ENCODE assay signal across 17 cellular contexts in the genomic region with DNA sequence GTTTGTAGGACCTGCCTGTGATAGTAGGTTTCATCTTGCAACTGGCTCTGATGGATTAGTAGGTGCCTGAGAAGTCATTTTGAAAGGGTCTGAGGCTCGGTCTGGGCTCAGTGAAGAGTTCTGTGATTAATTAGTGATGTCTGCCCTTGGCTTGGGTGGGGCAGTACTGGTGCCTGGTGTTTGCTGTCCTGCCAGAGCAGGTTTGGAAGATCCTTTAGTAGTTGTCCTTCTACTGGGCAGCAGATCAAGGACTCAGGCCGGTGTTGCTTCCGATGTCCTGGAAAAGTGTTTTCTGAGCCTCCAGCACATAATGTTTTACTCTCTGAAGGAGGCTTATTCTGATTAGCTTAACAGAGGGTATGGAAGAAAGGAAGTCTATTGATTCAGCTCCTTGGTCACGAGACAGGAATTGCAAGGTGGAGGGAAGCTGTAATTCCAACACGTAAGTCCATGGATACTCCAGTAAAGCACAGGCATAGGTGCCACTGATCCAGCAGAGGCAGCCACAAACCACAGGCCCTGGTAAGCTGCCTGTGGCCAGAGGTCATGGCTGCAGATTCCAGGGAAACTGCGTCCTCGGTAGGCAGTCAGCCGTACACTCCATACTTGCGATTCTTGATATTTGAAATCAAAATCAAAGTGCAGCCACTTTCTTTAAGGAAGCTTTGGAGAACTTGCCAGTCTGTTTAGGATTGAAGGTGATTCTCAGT. TPM values are rescaled to one million over a fixed set of nuclear protein-coding genes. Genes with fewer than 3 reads are reported as not detected.
DNase-seq lines count a peak whose midpoint lies in the region; FAIRE-seq and TF ChIP-seq lines count a peak whose summit lies in the region.
"Had no signal": no experiment of that assay in that cellular context is flagged by ENCODE, and none has a peak within 500 bp of the region (broad histone marks: within the 10 kb centered on the region; RNA-seq: fewer than 3 reads in every experiment).

No MANE protein-coding gene starts in this region.

- H2BK12ac ChIP-seq in neuronal stem cell (ENCODE audit: low read length): no peak overlapping the region

- H3K36me3 ChIP-seq in liver (ENCODE audit: control insufficient read depth in 4 of 4, insufficient read depth in 3 of 4, low read depth in 1 of 4, low read length in 3 of 4) (peaks cover 0 to 9% (median 0%) of the 10 kb centered on the region in 4 donors), suprapubic skin (no peaks in the 10 kb centered on the region), neuronal stem cell (replicated peaks in 1 of 2; ENCODE audit: control insufficient read depth in 2 of 2, insufficient read depth in 2 of 2, low read length in 2 of 2) (no peaks in the 10 kb centered on the region)

- TF ChIP-seq EP300 in suprapubic skin (IDR thresholded peaks at IDR 0.05): no peak

- no peak overlapping the region for H4K91ac ChIP-seq in neuronal stem cell (ENCODE audit: low read depth, low read length, poor library complexity)

- H3K4me1 ChIP-seq in liver (ENCODE audit: control insufficient read depth in 4 of 4, insufficient read depth in 4 of 4, low read length in 3 of 4): peaks cover 15 to 66% (median 56%) of the 10 kb centered on the region in 4 donors
- H3K4me1 ChIP-seq in suprapubic skin: peaks cover 74% of the 10 kb centered on the region
- H3K4me1 ChIP-seq in neuronal stem cell (ENCODE audit: control insufficient read depth in 2 of 2, insufficient read depth in 1 of 2, low read depth in 1 of 2, low read length in 2 of 2): no peaks in the 10 kb centered on the region

- no peak for TF ChIP-seq POLR2A in suprapubic skin (IDR thresholded peaks at IDR 0.05)

- H3K14ac ChIP-seq in neuronal stem cell (ENCODE audit: low read length): no peak overlapping the region

- no peak for TF ChIP-seq CTCF in coronary artery (IDR thresholded peaks at IDR 0.05)
- TF ChIP-seq CTCF in liver (IDR thresholded peaks at IDR 0.05; ENCODE audit: low read depth, low read length, missing input control): no peak
- no peak for TF ChIP-seq CTCF in suprapubic skin (IDR thresholded peaks at IDR 0.05)

- no peak for FAIRE-seq in HTR-8/SVneo (lab: Jason Lieb, UNC)
- FAIRE-seq: H1 had no signal

- TF ChIP-seq RAD21 in liver (IDR thresholded peaks at IDR 0.05): peak in 1 of 2 donors; percentile 18

- H3K9ac ChIP-seq in liver (ENCODE audit: low read depth in 1 of 2, low read length in 2 of 2): peak overlapping the region in 1 of 2 donors; percentile 87
- H3K9ac ChIP-seq in neuronal stem cell (ENCODE audit: low read depth, low read length, poor library complexity): no peak overlapping the region

- no peaks in the 10 kb centered on the region for H3K79me1 ChIP-seq in neuronal stem cell (ENCODE audit: low read depth, low read length)

- no peak overlapping the region for H2AK5ac ChIP-seq in neuronal stem cell (ENCODE audit: low read depth, low read length)

- no peak overlapping the region for H2BK15ac ChIP-seq in neuronal stem cell (ENCODE audit: low read length)

- H2BK120ac ChIP-seq in neuronal stem cell (ENCODE audit: low read depth, low read length): no peak overlapping the region

- H4K8ac ChIP-seq in neuronal stem cell (ENCODE audit: low read depth, low read length): no peak overlapping the region

- no peak overlapping the region for H2BK5ac ChIP-seq in neuronal stem cell (ENCODE audit: low read length)

- no peak overlapping the region for H3K4ac ChIP-seq in neuronal stem cell (ENCODE audit: low read length)

- H3K9me3 ChIP-seq in liver (ENCODE audit: control insufficient read depth in 4 of 4, low read length in 3 of 4) (no peaks in the 10 kb centered on the region), suprapubic skin (no peaks in the 10 kb centered on the region), neuronal stem cell (replicated peaks in 1 of 2; ENCODE audit: control insufficient read depth in 2 of 2, insufficient read depth in 1 of 2, low read depth in 1 of 2, low read length in 2 of 2) (no peaks in the 10 kb centered on the region)

- peak; percentile 67 for DNase-seq in HK-2 (ENCODE audit: unreplicated experiment)
- DNase-seq in coronary artery (ENCODE audit: low spot score): no peak
- no peak for DNase-seq in suprapubic skin (ENCODE audit: low spot score in 2 of 2)
- no peak for DNase-seq in neuronal stem cell (ENCODE audit: low spot score)
- DNase-seq in mesenteric fat pad (ENCODE audit: low spot score): no peak
- DNase-seq in mucosa of gallbladder (ENCODE audit: low spot score): no peak
- DNase-seq in HTR-8/SVneo (ENCODE audit: insufficient read length, low spot score): no peak
- DNase-seq: activated CD4-positive, alpha-beta T cell treated with anti-CD3 and anti-CD28 coated beads for 4 hours; activated T-cell treated with anti-CD3 and anti-CD28 coated beads, Interleukin-2, amount 50 U/mL, for 1 hour; DMS79; NCI-H1105; NCI-H2171 treated with DMSO at 0.1 percent for 48 hours; SHP77 treated with DMSO at 0.1 percent for 48 hours; stimulated activated CD4-positive, alpha-beta T cell treated with anti-CD3 and anti-CD28 coated beads, Interleukin-4, amount 100 ng/mL, for 24 hours; T1000 had no signal

- H3K27ac ChIP-seq in coronary artery (peak overlapping the region; percentile 64 to 90), liver (ENCODE audit: low read depth in 1 of 2, low read length in 2 of 2) (peak overlapping the region; percentile 90 to 96), suprapubic skin (peak overlapping the region; percentile 87), neuronal stem cell (replicated peaks; ENCODE audit: low read length) (no peak overlapping the region)

- no peak overlapping the region for H3K4me2 ChIP-seq in neuronal stem cell (ENCODE audit: insufficient read depth, low read length, poor library complexity, severe bottlenecking)

- H3K18ac ChIP-seq in neuronal stem cell (ENCODE audit: low read length): no peak overlapping the region

- peak overlapping the region; percentile 22 for H3K4me3 ChIP-seq in coronary artery
- peak overlapping the region; percentile 14 to 35 (median 28) for H3K4me3 ChIP-seq in liver (ENCODE audit: low read depth in 1 of 3, low read length in 3 of 3)
- no peak overlapping the region for H3K4me3 ChIP-seq in suprapubic skin
- H3K4me3 ChIP-seq in neuronal stem cell (ENCODE audit: low read length in 2 of 2): no peak overlapping the region

- H3K27me3 ChIP-seq in liver (ENCODE audit: control insufficient read depth in 4 of 4, insufficient read depth in 4 of 4, low read length in 3 of 4) (no peaks in the 10 kb centered on the region), suprapubic skin (no peaks in the 10 kb centered on the region), neuronal stem cell (ENCODE audit: control insufficient read depth in 3 of 3, insufficient read depth in 3 of 3, low read depth in 1 of 3, low read length in 3 of 3) (peaks cover 0 to 14% (median 0%) of the 10 kb centered on the region in 3 experiments)

- WGBS in liver: 41% methylated on average over 9 of the region's 9 CpGs
- 76% methylated on average over 9 of the region's 9 CpGs for WGBS in suprapubic skin
- WGBS in neuronal stem cell (ENCODE audit: extremely low coverage in 2 of 2, insufficient read length in 2 of 2, insufficient replicate concordance in 1 of 2), 2 donors: no CpG with 5 or more reads among the region's 9 CpGs

- H2AFZ ChIP-seq in neuronal stem cell (ENCODE audit: low read length): no peak overlapping the region

- H3K23ac ChIP-seq in neuronal stem cell (ENCODE audit: low read depth, low read length, poor library complexity): no peak overlapping the region

TF ChIP-seq in liver, 16 proteins besides CTCF, POLR2A, EP300 and RAD21 (continues in another document):
- no peak for TF ChIP-seq GABPA (IDR thresholded peaks at IDR 0.05 in 1 of 2, conservative IDR thresholded peaks at IDR 0.05 in 1 of 2)
- no peak for TF ChIP-seq MAX (IDR thresholded peaks at IDR 0.05)
- TF ChIP-seq REST (IDR thresholded peaks at IDR 0.05): no peak
- TF ChIP-seq HNF4A (conservative IDR thresholded peaks at IDR 0.05): peak in 1 of 2 donors; percentile 39

RNA-seq across cellular contexts. Expression of gene HLF, which starts 18.7 kb away (rescaled TPM):
- 10 to 100 TPM in 1 of 2 donors, 1 to 10 TPM in 1; 8.0 to 59.3 TPM for total RNA-seq in liver
- polyA plus RNA-seq in liver: 10 to 100 TPM; 23.5 to 25.7 TPM
- 10 to 100 TPM; 26.2 to 41.8 (median 36.5) TPM for total RNA-seq in suprapubic skin
- 0.10 TPM for polyA plus RNA-seq in neuronal stem cell (2013, experiment 1 of 2)
- 0.11 TPM for polyA plus RNA-seq in neuronal stem cell (2013, experiment 2 of 2)
- total RNA-seq in mesenteric fat pad: 3.3 TPM
- total RNA-seq in mucosa of gallbladder: 18.3 TPM

Comparison
In these comparisons a context has a peak if more than half of its experiments do, and no peak if none do; other contexts are left out.
1. H3K4me3 ChIP-seq: peak in coronary artery (single experiment) and liver (3 of 3); none in suprapubic skin (single experiment) and neuronal stem cell (0 of 2).